ENCODE assay signal across 1 cellular context in the genomic region with DNA sequence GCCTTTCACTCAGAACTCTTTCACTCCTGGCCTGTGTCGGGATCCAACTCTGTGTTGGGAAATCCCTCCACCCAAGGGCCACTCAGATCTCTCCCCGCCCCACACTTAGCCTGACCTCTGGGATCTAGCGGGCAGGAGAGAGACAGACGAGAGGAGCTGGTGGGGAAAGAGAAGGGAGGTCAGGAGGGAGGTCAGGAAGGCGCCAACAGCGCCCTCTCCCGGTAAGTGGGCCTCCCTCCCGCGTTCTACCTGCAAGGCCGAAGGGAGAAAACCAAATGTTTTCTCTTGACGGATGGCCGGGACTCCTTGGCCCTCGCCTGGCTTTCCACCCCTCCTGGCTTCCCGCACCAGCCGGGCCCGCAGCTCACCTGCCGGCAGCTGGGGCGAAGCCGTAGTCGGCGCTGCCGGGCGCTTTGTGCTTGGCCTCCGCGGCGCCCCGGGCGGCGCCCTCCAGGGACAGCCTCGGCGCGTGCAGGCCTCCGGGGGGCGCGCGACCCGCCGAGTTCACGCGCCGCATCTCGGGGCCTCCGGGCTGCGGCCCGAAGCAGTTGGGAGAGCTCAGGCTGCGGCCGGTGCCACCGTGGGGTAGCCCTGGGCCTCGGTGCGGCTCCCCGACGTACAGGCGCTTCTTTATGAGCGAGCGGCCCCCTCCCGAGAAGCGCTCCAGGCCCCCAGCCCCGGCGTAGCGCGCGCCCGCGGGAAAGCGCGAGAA.
A peak's percentile ranks its signal among the peaks of the same experiment; 100 is the strongest.
TF ChIP-seq lines count a peak whose summit lies in the region.

No MANE protein-coding gene starts in this region.

TF ChIP-seq in GM12878, 131 proteins besides CTCF, POLR2A, EP300 and RAD21 (continued from another document):
- TF ChIP-seq, protein P1, sequence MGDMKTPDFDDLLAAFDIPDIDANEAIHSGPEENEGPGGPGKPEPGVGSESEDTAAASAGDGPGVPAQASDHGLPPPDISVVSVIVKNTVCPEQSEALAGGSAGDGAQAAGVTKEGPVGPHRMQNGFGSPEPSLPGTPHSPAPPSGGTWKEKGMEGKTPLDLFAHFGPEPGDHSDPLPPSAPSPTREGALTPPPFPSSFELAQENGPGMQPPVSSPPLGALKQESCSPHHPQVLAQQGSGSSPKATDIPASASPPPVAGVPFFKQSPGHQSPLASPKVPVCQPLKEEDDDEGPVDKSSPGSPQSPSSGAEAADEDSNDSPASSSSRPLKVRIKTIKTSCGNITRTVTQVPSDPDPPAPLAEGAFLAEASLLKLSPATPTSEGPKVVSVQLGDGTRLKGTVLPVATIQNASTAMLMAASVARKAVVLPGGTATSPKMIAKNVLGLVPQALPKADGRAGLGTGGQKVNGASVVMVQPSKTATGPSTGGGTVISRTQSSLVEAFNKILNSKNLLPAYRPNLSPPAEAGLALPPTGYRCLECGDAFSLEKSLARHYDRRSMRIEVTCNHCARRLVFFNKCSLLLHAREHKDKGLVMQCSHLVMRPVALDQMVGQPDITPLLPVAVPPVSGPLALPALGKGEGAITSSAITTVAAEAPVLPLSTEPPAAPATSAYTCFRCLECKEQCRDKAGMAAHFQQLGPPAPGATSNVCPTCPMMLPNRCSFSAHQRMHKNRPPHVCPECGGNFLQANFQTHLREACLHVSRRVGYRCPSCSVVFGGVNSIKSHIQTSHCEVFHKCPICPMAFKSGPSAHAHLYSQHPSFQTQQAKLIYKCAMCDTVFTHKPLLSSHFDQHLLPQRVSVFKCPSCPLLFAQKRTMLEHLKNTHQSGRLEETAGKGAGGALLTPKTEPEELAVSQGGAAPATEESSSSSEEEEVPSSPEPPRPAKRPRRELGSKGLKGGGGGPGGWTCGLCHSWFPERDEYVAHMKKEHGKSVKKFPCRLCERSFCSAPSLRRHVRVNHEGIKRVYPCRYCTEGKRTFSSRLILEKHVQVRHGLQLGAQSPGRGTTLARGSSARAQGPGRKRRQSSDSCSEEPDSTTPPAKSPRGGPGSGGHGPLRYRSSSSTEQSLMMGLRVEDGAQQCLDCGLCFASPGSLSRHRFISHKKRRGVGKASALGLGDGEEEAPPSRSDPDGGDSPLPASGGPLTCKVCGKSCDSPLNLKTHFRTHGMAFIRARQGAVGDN (IDR thresholded peaks at IDR 0.05): peak; percentile 32; the same call in 1 of the 2 replicates
- no peak for TF ChIP-seq MTA2 (IDR thresholded peaks at IDR 0.05; ENCODE audit: low read depth)
- TF ChIP-seq, protein P2, sequence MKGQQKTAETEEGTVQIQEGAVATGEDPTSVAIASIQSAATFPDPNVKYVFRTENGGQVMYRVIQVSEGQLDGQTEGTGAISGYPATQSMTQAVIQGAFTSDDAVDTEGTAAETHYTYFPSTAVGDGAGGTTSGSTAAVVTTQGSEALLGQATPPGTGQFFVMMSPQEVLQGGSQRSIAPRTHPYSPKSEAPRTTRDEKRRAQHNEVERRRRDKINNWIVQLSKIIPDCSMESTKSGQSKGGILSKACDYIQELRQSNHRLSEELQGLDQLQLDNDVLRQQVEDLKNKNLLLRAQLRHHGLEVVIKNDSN (IDR thresholded peaks at IDR 0.05; ENCODE audit: borderline replicate concordance, extremely low read length, insufficient read depth, low read depth, low read length): no peak
- no peak for TF ChIP-seq KLF5 (IDR thresholded peaks at IDR 0.05; ENCODE audit: partially characterized antibody)
- no peak for TF ChIP-seq RBBP5 (conservative IDR thresholded peaks at IDR 0.05)
- TF ChIP-seq MYC (IDR thresholded peaks at IDR 0.05; ENCODE audit: insufficient read depth, insufficient read length, insufficient replicate concordance, low read length, severe bottlenecking): no peak
- TF ChIP-seq, protein P3, sequence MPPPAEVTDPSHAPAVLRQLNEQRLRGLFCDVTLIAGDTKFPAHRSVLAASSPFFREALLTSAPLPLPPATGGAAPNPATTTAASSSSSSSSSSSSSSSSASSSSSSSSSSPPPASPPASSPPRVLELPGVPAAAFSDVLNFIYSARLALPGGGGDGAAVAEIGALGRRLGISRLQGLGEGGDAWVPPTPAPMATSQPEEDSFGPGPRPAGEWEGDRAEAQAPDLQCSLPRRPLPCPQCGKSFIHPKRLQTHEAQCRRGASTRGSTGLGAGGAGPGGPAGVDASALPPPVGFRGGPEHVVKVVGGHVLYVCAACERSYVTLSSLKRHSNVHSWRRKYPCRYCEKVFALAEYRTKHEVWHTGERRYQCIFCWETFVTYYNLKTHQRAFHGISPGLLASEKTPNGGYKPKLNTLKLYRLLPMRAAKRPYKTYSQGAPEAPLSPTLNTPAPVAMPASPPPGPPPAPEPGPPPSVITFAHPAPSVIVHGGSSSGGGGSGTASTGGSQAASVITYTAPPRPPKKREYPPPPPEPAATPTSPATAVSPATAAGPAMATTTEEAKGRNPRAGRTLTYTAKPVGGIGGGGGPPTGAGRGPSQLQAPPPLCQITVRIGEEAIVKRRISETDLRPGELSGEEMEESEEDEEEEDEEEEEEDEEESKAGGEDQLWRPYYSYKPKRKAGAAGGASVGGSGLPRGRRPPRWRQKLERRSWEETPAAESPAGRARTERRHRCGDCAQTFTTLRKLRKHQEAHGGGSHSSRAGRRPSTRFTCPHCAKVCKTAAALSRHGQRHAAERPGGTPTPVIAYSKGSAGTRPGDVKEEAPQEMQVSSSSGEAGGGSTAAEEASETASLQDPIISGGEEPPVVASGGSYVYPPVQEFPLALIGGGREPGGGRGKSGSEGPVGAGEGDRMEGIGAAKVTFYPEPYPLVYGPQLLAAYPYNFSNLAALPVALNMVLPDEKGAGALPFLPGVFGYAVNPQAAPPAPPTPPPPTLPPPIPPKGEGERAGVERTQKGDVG (CRISPR knock-in tag; IDR thresholded peaks at IDR 0.05): no peak
- TF ChIP-seq CBX3 (IDR thresholded peaks at IDR 0.05; ENCODE audit: borderline replicate concordance, low read depth): no peak
- peak; percentile 69 for TF ChIP-seq GATAD2B (conservative IDR thresholded peaks at IDR 0.05; ENCODE audit: low read depth)
- no peak for TF ChIP-seq NR2C2 (IDR thresholded peaks at IDR 0.05; ENCODE audit: borderline replicate concordance, control insufficient read depth, insufficient read length, low read depth)
- no peak for TF ChIP-seq SUPT20H (IDR thresholded peaks at IDR 0.05; ENCODE audit: borderline replicate concordance, control insufficient read depth, low read depth, low read length)
- TF ChIP-seq, protein P4, sequence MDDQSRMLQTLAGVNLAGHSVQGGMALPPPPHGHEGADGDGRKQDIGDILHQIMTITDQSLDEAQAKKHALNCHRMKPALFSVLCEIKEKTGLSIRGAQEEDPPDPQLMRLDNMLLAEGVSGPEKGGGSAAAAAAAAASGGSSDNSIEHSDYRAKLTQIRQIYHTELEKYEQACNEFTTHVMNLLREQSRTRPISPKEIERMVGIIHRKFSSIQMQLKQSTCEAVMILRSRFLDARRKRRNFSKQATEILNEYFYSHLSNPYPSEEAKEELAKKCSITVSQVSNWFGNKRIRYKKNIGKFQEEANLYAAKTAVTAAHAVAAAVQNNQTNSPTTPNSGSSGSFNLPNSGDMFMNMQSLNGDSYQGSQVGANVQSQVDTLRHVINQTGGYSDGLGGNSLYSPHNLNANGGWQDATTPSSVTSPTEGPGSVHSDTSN (IDR thresholded peaks at IDR 0.05; ENCODE audit: insufficient replicate concordance, low read depth, low read length): no peak
- no peak for TF ChIP-seq NFXL1 (IDR thresholded peaks at IDR 0.05; ENCODE audit: borderline replicate concordance)
- TF ChIP-seq LARP7 (IDR thresholded peaks at IDR 0.05): peak; percentile 60
- TF ChIP-seq HDGF (IDR thresholded peaks at IDR 0.05): no peak
- TF ChIP-seq YY1 (IDR thresholded peaks at IDR 0.05; ENCODE audit: low read depth, low read length): peak; percentile 52; the same call in 1 of the 2 replicates
- TF ChIP-seq MTA3 (IDR thresholded peaks at IDR 0.05; ENCODE audit: borderline replicate concordance, low read length): no peak
